16 cellular contexts compared by ENCODE assay signal in genomic region chr12:3493225-3494049, GRCh38. TPM values are rescaled to one million over a fixed set of nuclear protein-coding genes. Genes with fewer than 3 reads are reported as not detected.
A peak's percentile ranks its signal among the peaks of the same experiment; 100 is the strongest.
DNase-seq lines count a peak whose midpoint lies in the region; ATAC-seq and TF ChIP-seq lines count a peak whose summit lies in the region.
"Had no signal": no experiment of that assay in that cellular context is flagged by ENCODE, and none has a peak within 500 bp of the region (broad histone marks: within the 10 kb centered on the region; RNA-seq: fewer than 3 reads in every experiment).

No MANE protein-coding gene starts in this region.

- H3K27me3 ChIP-seq in dorsolateral prefrontal cortex: peaks cover 0 to 69% (median 26%) of the 10 kb centered on the region in 45 donors

- no peak for ATAC-seq in HG02763 (IDR thresholded peaks at IDR 0.05; ENCODE audit: unreplicated experiment)
- ATAC-seq in activated CD4-positive, alpha-beta T cell treated with anti-CD3 and anti-CD28 coated beads for 36 hours: no peak
- ATAC-seq: CD8-positive, alpha-beta T cell had no signal

- H3K27ac Mint-ChIP-seq in nephron (no peak overlapping the region), HFFc6 (no peak overlapping the region)
- no peak overlapping the region for H3K27ac Mint-ChIP-seq in activated CD4-positive, alpha-beta T cell treated with anti-CD3 and anti-CD28 coated beads for 36 hours
- H3K27ac Mint-ChIP-seq: CD8-positive, alpha-beta T cell; mesothelial cell of epicardium had no signal

- H3K4me3 Mint-ChIP-seq in nephron: peak overlapping the region; percentile 70 to 73 (median 72)
- H3K4me3 Mint-ChIP-seq in HFFc6: no peak overlapping the region
- H3K4me3 Mint-ChIP-seq in activated CD4-positive, alpha-beta T cell treated with anti-CD3 and anti-CD28 coated beads for 36 hours: no peak overlapping the region
- H3K4me3 Mint-ChIP-seq: CD8-positive, alpha-beta T cell had no signal

- no peak for TF ChIP-seq CTCF in dorsolateral prefrontal cortex (IDR thresholded peaks at IDR 0.05 in 54 of 56, conservative IDR thresholded peaks at IDR 0.05 in 2 of 56; ENCODE audit: low read depth in 1 of 56, partially characterized antibody in 56 of 56)
- no peak for TF ChIP-seq CTCF in nephron (IDR thresholded peaks at IDR 0.05; ENCODE audit: unreplicated experiment in 3 of 3)
- TF ChIP-seq CTCF in HFFc6 (IDR thresholded peaks at IDR 0.05): no peak

- POLR2A ChIA-PET in activated CD4-positive, alpha-beta T cell treated with anti-CD3 and anti-CD28 coated beads for 36 hours (lab: Charles Lee): no interaction called here

- peaks cover 10% of the 10 kb centered on the region for H3K9me3 Mint-ChIP-seq in nephron
- H3K9me3 Mint-ChIP-seq in HFFc6: no peaks in the 10 kb centered on the region
- H3K9me3 Mint-ChIP-seq in activated CD4-positive, alpha-beta T cell treated with anti-CD3 and anti-CD28 coated beads for 36 hours (ENCODE audit: low read depth): peaks cover 2% of the 10 kb centered on the region
- H3K9me3 Mint-ChIP-seq: CD8-positive, alpha-beta T cell; mesothelial cell of epicardium had no signal

- peak overlapping the region in 57 of 59 donors; percentile 37 to 72 (median 57) for H3K4me3 ChIP-seq in dorsolateral prefrontal cortex
- H3K4me3 ChIP-seq: tibial nerve had no signal

- CTCF ChIA-PET in activated CD4-positive, alpha-beta T cell treated with anti-CD3 and anti-CD28 coated beads for 36 hours (lab: Charles Lee): no interaction called here

- H3K27ac ChIP-seq in dorsolateral prefrontal cortex: peak overlapping the region in 56 of 59 donors; percentile 16 to 94 (median 82)
- H3K27ac ChIP-seq: brain microvascular endothelial cell, tibial nerve had no signal

- DNase-seq in D341Med (ENCODE audit: low spot score): peak; percentile 67
- peak; percentile 20 for DNase-seq in NCI-H146 treated with DMSO at 0.1 percent for 48 hours (lab: John Stamatoyannopoulos, UW; ENCODE audit: unreplicated experiment)
- DNase-seq in dorsolateral prefrontal cortex: peak in 8 of 10 donors; percentile 35 to 80 (median 70)
- no peak for DNase-seq in HFFc6
- no peak for DNase-seq in activated naive CD4-positive, alpha-beta T cell (lab: John Stamatoyannopoulos, UW)
- no peak for DNase-seq in activated CD4-positive, alpha-beta T cell treated with anti-CD3 and anti-CD28 coated beads for 36 hours
- DNase-seq: activated CD4-positive, alpha-beta T cell treated with anti-CD3 and anti-CD28 coated beads, Interleukin-2, amount 50 U/mL, for 48 hours; brain microvascular endothelial cell; CD8-positive, alpha-beta T cell; MM.1S; stimulated activated CD4-positive, alpha-beta T cell treated with anti-CD3 and anti-CD28 coated beads, Interleukin-2, amount 100 ng/mL, for 24 hours had no signal

- intact Hi-C loops in dorsolateral prefrontal cortex (cut with DNase I): loop anchor here (10.0 kb wide), 3 partner anchors 129 to 189 kb away; no protein-coding TSS in a partner anchor
- intact Hi-C loops in activated CD4-positive, alpha-beta T cell treated with anti-CD3 and anti-CD28 coated beads for 36 hours (cut with DNase I, micrococcal nuclease): no loop called here

- H3K4me1 Mint-ChIP-seq in nephron: peaks cover 20% of the 10 kb centered on the region
- no peaks in the 10 kb centered on the region for H3K4me1 Mint-ChIP-seq in HFFc6 (ENCODE audit: low read depth)
- peaks cover 5% of the 10 kb centered on the region for H3K4me1 Mint-ChIP-seq in activated CD4-positive, alpha-beta T cell treated with anti-CD3 and anti-CD28 coated beads for 36 hours

- H3K27me3 Mint-ChIP-seq in nephron (ENCODE audit: low read depth): peaks cover 98% of the 10 kb centered on the region
- H3K27me3 Mint-ChIP-seq in HFFc6 (ENCODE audit: insufficient read depth): peaks cover 44% of the 10 kb centered on the region
- peaks cover 61% of the 10 kb centered on the region for H3K27me3 Mint-ChIP-seq in activated CD4-positive, alpha-beta T cell treated with anti-CD3 and anti-CD28 coated beads for 36 hours

- H3K36me3 Mint-ChIP-seq in nephron (ENCODE audit: low read depth) (no peaks in the 10 kb centered on the region), HFFc6 (ENCODE audit: low read depth) (no peaks in the 10 kb centered on the region)
- no peaks in the 10 kb centered on the region for H3K36me3 Mint-ChIP-seq in activated CD4-positive, alpha-beta T cell treated with anti-CD3 and anti-CD28 coated beads for 36 hours (ENCODE audit: low read depth)
- H3K36me3 Mint-ChIP-seq: CD8-positive, alpha-beta T cell; mesothelial cell of epicardium had no signal

RNA-seq across cellular contexts. Expression of gene PRMT8, which starts 2.4 kb away (rescaled TPM):
- total RNA-seq in dorsolateral prefrontal cortex: 10 to 100 TPM in 113 of 120 experiments, 1 to 10 TPM in 7; 4.6 to 34.9 (median 20.6) TPM
- total RNA-seq in HFFc6 (2021; fragmentation: NEBNext Ultra II Directional; extraction: Animal tissue kit (Norgen Biotek cat#: 25700)): not detected
- total RNA-seq in activated CD4-positive, alpha-beta T cell treated with anti-CD3 and anti-CD28 coated beads for 36 hours: not detected
- total RNA-seq: CD8-positive, alpha-beta T cell; fibroblast of villous mesenchyme; mesothelial cell of epicardium; tibial nerve had no signal

Comparison
In these comparisons a context has a peak if more than half of its experiments do, and no peak if none do; other contexts are left out.
1. DNase-seq: peak in D341Med (single experiment), NCI-H146 treated with DMSO at 0.1 percent for 48 hours (single experiment) and dorsolateral prefrontal cortex (8 of 10); none in HFFc6 (single experiment), activated naive CD4-positive, alpha-beta T cell (0 of 4) and activated CD4-positive, alpha-beta T cell treated with anti-CD3 and anti-CD28 coated beads for 36 hours (single experiment).
2. H3K4me3 Mint-ChIP-seq: peak in nephron (3 of 3); none in HFFc6 (single experiment) and activated CD4-positive, alpha-beta T cell treated with anti-CD3 and anti-CD28 coated beads for 36 hours (single experiment).
3. RNA of gene PRMT8, which starts 2.4 kb away (total RNA-seq): 4.6 to 34.9 TPM in dorsolateral prefrontal cortex; not detected in activated CD4-positive, alpha-beta T cell treated with anti-CD3 and anti-CD28 coated beads for 36 hours and not detected in HFFc6; every median in the first group is over 4 times any median in the second.
4. intact Hi-C loops: an anchor here in dorsolateral prefrontal cortex (10.0 kb wide); none called in activated CD4-positive, alpha-beta T cell treated with anti-CD3 and anti-CD28 coated beads for 36 hours.